12 cellular contexts compared by ENCODE assay signal in the genomic region with DNA sequence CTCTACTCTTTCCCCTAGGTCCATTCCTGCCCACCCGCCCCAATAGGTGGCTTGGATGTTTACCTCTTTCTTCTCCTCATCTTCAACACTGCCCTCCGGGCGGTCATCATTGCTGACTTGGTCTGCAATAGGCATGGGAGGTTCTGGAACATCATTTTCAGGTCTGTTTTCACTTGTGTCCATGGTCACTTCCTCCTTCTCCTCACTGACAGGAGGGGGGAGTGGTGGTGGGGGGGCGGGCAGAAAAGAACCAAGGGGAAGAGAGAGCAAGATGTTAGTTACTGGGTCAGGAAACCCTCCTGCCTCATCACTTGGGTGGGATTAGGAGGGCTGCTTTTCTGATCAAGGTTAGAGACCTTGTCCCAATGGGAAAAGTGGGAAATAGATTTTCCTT. TPM values are rescaled to one million over a fixed set of nuclear protein-coding genes. Genes with fewer than 3 reads are reported as not detected.
A peak's percentile ranks its signal among the peaks of the same experiment; 100 is the strongest.
DNase-seq lines count a peak whose midpoint lies in the region; ATAC-seq, FAIRE-seq and TF ChIP-seq lines count a peak whose summit lies in the region.
"Had no signal": no experiment of that assay in that cellular context is flagged by ENCODE, and none has a peak within 500 bp of the region (broad histone marks: within the 10 kb centered on the region; RNA-seq: fewer than 3 reads in every experiment).

No MANE protein-coding gene starts in this region.

- no peak overlapping the region for H2AK5ac ChIP-seq in H9 (ENCODE audit: insufficient read length, low read length)

- no peak overlapping the region for H2BK120ac ChIP-seq in H9 (ENCODE audit: low read depth, low read length, poor library complexity, severe bottlenecking)

- H3K18ac ChIP-seq in H9 (ENCODE audit: insufficient read length, low read depth, low read length) = no peak overlapping the region

- H4K8ac ChIP-seq in H9 (replicated peaks; ENCODE audit: insufficient read length, low read depth, low read length) = no peak overlapping the region

- H2BK5ac ChIP-seq in H9 (ENCODE audit: insufficient read length, low read length) = no peak overlapping the region

- H4K20me1 ChIP-seq in H9 (ENCODE audit: control insufficient read depth, insufficient read depth, insufficient read length) (peaks cover 3% of the 10 kb centered on the region), astrocyte (ENCODE audit: insufficient read depth, low read length) (peaks cover 66% of the 10 kb centered on the region)

- H3K27ac ChIP-seq in ACC112 (ENCODE audit: low read depth, low read length) (peak overlapping the region; percentile 48), H9 (ENCODE audit: insufficient read length, low read depth, low read length) (no peak overlapping the region), astrocyte (ENCODE audit: low read depth, low read length) (peak overlapping the region; percentile 13)
- H3K27ac ChIP-seq: lower lobe of right lung, thyroid gland had no signal

- TF ChIP-seq CTCF in H9 (conservative IDR thresholded peaks at IDR 0.05) (no peak), astrocyte (IDR thresholded peaks at IDR 0.05; ENCODE audit: insufficient read depth, low read depth, low read length) (no peak), natural killer cell (IDR thresholded peaks at IDR 0.05) (no peak)

- no peak overlapping the region for H2AFZ ChIP-seq in ACC112 (ENCODE audit: low read length, unreplicated experiment)
- no peak overlapping the region for H2AFZ ChIP-seq in H9 (ENCODE audit: low read length)
- no peak overlapping the region for H2AFZ ChIP-seq in astrocyte (ENCODE audit: low read depth, low read length)

- FAIRE-seq in astrocyte (lab: Jason Lieb, UNC) = no peak

- H3K79me1 ChIP-seq in H9 (ENCODE audit: insufficient read depth, low read depth, low read length, poor library complexity, severe bottlenecking) = peaks cover 17% of the 10 kb centered on the region

- H3K56ac ChIP-seq in H9 (ENCODE audit: insufficient read length, low read depth, low read length) = no peak overlapping the region

- H3K36me3 Mint-ChIP-seq in H9 (ENCODE audit: insufficient read depth in 1 of 3, low read depth in 3 of 3) (peaks cover 38 to 83% (median 72%) of the 10 kb centered on the region in 3 experiments; a peak in 6 of 7 replicates), astrocyte (ENCODE audit: low read depth, unreplicated experiment) (peaks cover 6% of the 10 kb centered on the region), natural killer cell (no peaks in the 10 kb centered on the region)

- WGBS in H9 (ENCODE audit: extremely low coverage, insufficient read length, low lambda C conversion rate) = no CpG with 5 or more reads among the region's 4 CpGs

- no peak overlapping the region for H3K23ac ChIP-seq in H9 (ENCODE audit: insufficient read length, low read depth, low read length)

- H2BK15ac ChIP-seq in H9 (ENCODE audit: low read depth, low read length) = no peak overlapping the region

- H3K27ac Mint-ChIP-seq in H9 = peak overlapping the region; percentile 65 to 95 (median 89); a peak in 6 of 7 replicates
- peak overlapping the region; percentile 58 for H3K27ac Mint-ChIP-seq in astrocyte (ENCODE audit: unreplicated experiment)
- H3K27ac Mint-ChIP-seq in natural killer cell = peak overlapping the region; percentile 72 to 78

- peaks cover 12% of the 10 kb centered on the region for H3K23me2 ChIP-seq in H9 (ENCODE audit: insufficient read length, low read depth, low read length, poor library complexity, severe bottlenecking)

- H4K91ac ChIP-seq in H9 (ENCODE audit: insufficient read length, low read depth, low read length) = no peak overlapping the region

- no peaks in the 10 kb centered on the region for H3K9me3 ChIP-seq in H9 (ENCODE audit: control insufficient read depth, low read depth, low read length)
- no peaks in the 10 kb centered on the region for H3K9me3 ChIP-seq in astrocyte (ENCODE audit: insufficient read depth, low read depth, low read length)
- H3K9me3 ChIP-seq: lower lobe of right lung, thyroid gland had no signal

- H2BK20ac ChIP-seq in H9 (ENCODE audit: low read depth, low read length, poor library complexity, severe bottlenecking) = no peak overlapping the region

- H3T11ph ChIP-seq in H9 (ENCODE audit: low read length) = no peak overlapping the region

- peaks cover 37% of the 10 kb centered on the region for H3K4me1 ChIP-seq in ACC112 (ENCODE audit: control insufficient read depth, insufficient read depth, low read length, unreplicated experiment)
- 0 out of 2 replicates have a peak, but pooled peaks cover 3% of the 10 kb centered on the region for H3K4me1 ChIP-seq in H9 (ENCODE audit: insufficient read depth, low read length)
- H3K4me1 ChIP-seq in astrocyte (ENCODE audit: insufficient read depth, low read length) = peaks cover 43% of the 10 kb centered on the region

- H2BK12ac ChIP-seq in H9 (ENCODE audit: insufficient read length, low read depth, low read length) = no peak overlapping the region

- intact Hi-C loops in natural killer cell (cut with micrococcal nuclease) = loop anchor here (1.0 kb wide), 1 partner anchor 40 kb away; no protein-coding TSS in a partner anchor

- H3K4me2 ChIP-seq in H9 (ENCODE audit: insufficient read depth, insufficient read length, low read length) (no peak overlapping the region), astrocyte (ENCODE audit: low read length) (peak overlapping the region; percentile 97)

- H3K27me3 ChIP-seq in ACC112 (ENCODE audit: insufficient read depth, low read length) = no peaks in the 10 kb centered on the region
- no peaks in the 10 kb centered on the region for H3K27me3 ChIP-seq in H9 (ENCODE audit: insufficient read depth, low read length)
- no peaks in the 10 kb centered on the region for H3K27me3 ChIP-seq in astrocyte (ENCODE audit: insufficient read depth, low read length)
- H3K27me3 ChIP-seq: thyroid gland had no signal

- H3K4me3 ChIP-seq in ACC112 (ENCODE audit: low read depth, low read length) = peak overlapping the region; percentile 30
- H3K4me3 ChIP-seq in astrocyte (ENCODE audit: insufficient read depth, low read depth, low read length) = no peak overlapping the region
- H3K4me3 ChIP-seq: lower lobe of right lung, thyroid gland had no signal

- H3K4me1 Mint-ChIP-seq in H9 (peaks cover 35 to 52% of the 10 kb centered on the region in 2 experiments), astrocyte (ENCODE audit: low read depth, unreplicated experiment) (peaks cover 35% of the 10 kb centered on the region), natural killer cell (peaks cover 27 to 41% of the 10 kb centered on the region in 2 donors)

- H3K36me3 ChIP-seq in ACC112 (ENCODE audit: insufficient read depth, low read length) (peaks cover 41% of the 10 kb centered on the region), astrocyte (ENCODE audit: insufficient read depth, low read length) (peaks cover 45% of the 10 kb centered on the region)

- H4K5ac ChIP-seq in H9 (ENCODE audit: insufficient read length, low read depth, low read length) = no peak overlapping the region

- peaks cover 52% of the 10 kb centered on the region for H3K79me2 ChIP-seq in ACC112 (ENCODE audit: control insufficient read depth, insufficient read depth, low read length, unreplicated experiment)
- peaks cover 5% of the 10 kb centered on the region; the same call in 1 of the 2 replicates for H3K79me2 ChIP-seq in H9 (ENCODE audit: insufficient read depth, low read length)
- H3K79me2 ChIP-seq in astrocyte (ENCODE audit: insufficient read depth, low read length) = peaks cover 83% of the 10 kb centered on the region

- H3K27me3 Mint-ChIP-seq in H9 (ENCODE audit: low read depth) (no peaks in the 10 kb centered on the region; the same call in 1 of the 2 replicates), astrocyte (ENCODE audit: low read depth, unreplicated experiment) (no peaks in the 10 kb centered on the region), natural killer cell (ENCODE audit: low read depth in 2 of 2) (no peaks in the 10 kb centered on the region)

- DNase-seq in H9 (no peak), astrocyte (ENCODE audit: low read depth) (no peak), natural killer cell (no peak), NCI-H146 (lab: John Stamatoyannopoulos, UW) (no peak)
- DNase-seq in stimulated activated CD4-positive, alpha-beta T cell treated with anti-CD3 and anti-CD28 coated beads, Interleukin-4, amount 100 ng/mL, for 1 hour = no peak
- no peak for DNase-seq in activated CD4-positive, alpha-beta T cell treated with anti-CD3 and anti-CD28 coated beads for 4 hours
- DNase-seq: amniotic stem cell, DMS79 treated with DMSO at 0.1 percent for 48 hours, lower lobe of right lung had no signal

- no peak overlapping the region for H3K14ac ChIP-seq in H9 (ENCODE audit: insufficient read depth, low read length)

- H3K9ac ChIP-seq in H9 (ENCODE audit: extremely low read depth, insufficient read length, low read length) (no peak overlapping the region), astrocyte (ENCODE audit: low read length) (peak overlapping the region; percentile 99)

- ATAC-seq in natural killer cell = no peak
- ATAC-seq in HG02642 (IDR thresholded peaks at IDR 0.05; ENCODE audit: poor library complexity, unreplicated experiment) = no peak

- no peak overlapping the region for H3K4ac ChIP-seq in H9 (ENCODE audit: low read depth, low read length)

- H3K4me3 Mint-ChIP-seq in H9 (peak overlapping the region; percentile 54 to 87), astrocyte (ENCODE audit: unreplicated experiment) (peak overlapping the region; percentile 97), natural killer cell (no peak overlapping the region)

- no peaks in the 10 kb centered on the region for H3K9me3 Mint-ChIP-seq in H9
- H3K9me3 Mint-ChIP-seq in astrocyte (ENCODE audit: unreplicated experiment) = no peaks in the 10 kb centered on the region
- H3K9me3 Mint-ChIP-seq in natural killer cell = no peaks in the 10 kb centered on the region

RNA-seq across cellular contexts. Expression of a gene that starts 12.1 kb away (rescaled TPM):
- 16.7 and 16.9 TPM in 2 replicates for total RNA-seq in H9 (2021)
- total RNA-seq in astrocyte = 17.4 and 22.2 TPM in 2 replicates
- total RNA-seq in natural killer cell = 1 to 10 TPM; 1.9 to 4.9 (median 2.8) TPM

RNA-seq across cellular contexts. Expression of a gene that starts 25.5 kb away (rescaled TPM):
- total RNA-seq in H9 (2021) = 314 and 333 TPM in 2 replicates
- total RNA-seq in astrocyte = 186 and 208 TPM in 2 replicates
- 100 to 1,000 TPM; 321 to 395 (median 347) TPM for total RNA-seq in natural killer cell

RNA-seq across cellular contexts. Expression of a gene that starts 25.9 kb away (rescaled TPM):
- total RNA-seq in H9 (2021) = 65.1 and 66.9 TPM in 2 replicates
- 79.5 and 83.9 TPM in 2 replicates for total RNA-seq in astrocyte
- 10 to 100 TPM; 10.6 to 19.0 (median 14.7) TPM for total RNA-seq in natural killer cell

RNA-seq across cellular contexts. Expression of a gene that starts 27.4 kb away (rescaled TPM):
- total RNA-seq in H9 (2021) = not detected in 2 replicates
- total RNA-seq in astrocyte = not detected in 2 replicates
- not detected for total RNA-seq in natural killer cell
- total RNA-seq: lower lobe of right lung, thyroid gland had no signal

RNA-seq across cellular contexts. Expression of a gene that starts 34.7 kb away (rescaled TPM):
- total RNA-seq in H9 (2021) (252 and 253 TPM in 2 replicates), astrocyte (232 and 239 TPM in 2 replicates), natural killer cell (10 to 100 TPM; 15.7 to 19.1 (median 16.4) TPM)
